ENCODE assay signal across 9 cellular contexts in the genomic region with DNA sequence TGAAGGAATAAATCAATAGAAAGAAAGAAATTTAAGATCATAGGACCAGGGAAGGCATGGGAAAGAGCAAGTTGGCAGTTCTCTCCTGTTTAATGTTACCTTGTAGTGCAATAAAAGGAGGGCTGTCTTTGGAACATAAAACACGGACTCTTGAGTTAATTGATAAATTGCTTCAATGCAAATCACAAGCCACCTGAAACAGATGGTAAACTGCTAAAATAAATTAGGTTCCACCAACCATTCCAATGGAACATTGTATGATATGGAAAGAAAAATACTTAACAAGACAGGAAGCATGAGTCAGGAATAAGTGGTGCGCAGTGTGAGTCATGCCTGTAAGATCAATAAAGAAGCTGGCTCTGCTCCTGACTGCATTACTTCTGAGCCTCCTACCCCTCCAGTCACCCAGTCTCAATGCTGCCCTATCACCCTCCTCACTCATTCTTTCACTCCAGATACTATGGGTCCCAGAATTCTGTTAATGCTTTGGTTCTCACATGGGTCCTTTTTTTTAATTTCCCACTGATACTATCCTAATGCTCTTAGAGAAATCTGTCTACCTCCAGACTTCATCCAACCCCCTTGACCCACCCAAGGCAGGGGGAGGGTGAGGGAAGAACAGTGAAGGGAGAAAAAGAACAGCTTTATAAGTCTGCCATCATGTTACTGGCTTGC.
A peak's percentile ranks its signal among the peaks of the same experiment; 100 is the strongest.
DNase-seq lines count a peak whose midpoint lies in the region; ATAC-seq and TF ChIP-seq lines count a peak whose summit lies in the region.
"Had no signal": no experiment of that assay in that cellular context is flagged by ENCODE, and none has a peak within 500 bp of the region (broad histone marks: within the 10 kb centered on the region; RNA-seq: fewer than 3 reads in every experiment).

No MANE protein-coding gene starts in this region.

- TF ChIP-seq CTCF in PC-3 (conservative IDR thresholded peaks at IDR 0.05; ENCODE audit: low read depth, low read length) (no peak), fibroblast of pulmonary artery (IDR thresholded peaks at IDR 0.05; ENCODE audit: low read length, missing control alignments) (no peak), transverse colon (IDR thresholded peaks at IDR 0.05) (no peak)

- peaks cover 6% of the 10 kb centered on the region for H3F3A ChIP-seq in PC-3 (ENCODE audit: low read length, unreplicated experiment)

- H4K20me1 ChIP-seq in PC-3 (ENCODE audit: low read length), result no peaks in the 10 kb centered on the region

- H3K27me3 ChIP-seq in PC-3 (ENCODE audit: low read length) (no peaks in the 10 kb centered on the region), transverse colon (no peaks in the 10 kb centered on the region)

- ATAC-seq in activated naive CD8-positive, alpha-beta T cell treated with anti-CD3 and anti-CD28 coated beads, Interleukin-2, amount 50 U/mL, for 24 hours, result peak; percentile 89
- ATAC-seq in PC-3 (peak; percentile 96), HG03108 (IDR thresholded peaks at IDR 0.05; ENCODE audit: unreplicated experiment) (no peak)

- H3K27me3 Mint-ChIP-seq in activated naive CD8-positive, alpha-beta T cell treated with anti-CD3 and anti-CD28 coated beads, Interleukin-2, amount 50 U/mL, for 24 hours, result no peaks in the 10 kb centered on the region
- no peaks in the 10 kb centered on the region for H3K27me3 Mint-ChIP-seq in activated naive CD8-positive, alpha-beta T cell treated with anti-CD3 and anti-CD28 coated beads for 36 hours

- H3K4me1 Mint-ChIP-seq in activated naive CD8-positive, alpha-beta T cell treated with anti-CD3 and anti-CD28 coated beads, Interleukin-2, amount 50 U/mL, for 24 hours, result peaks cover 9% of the 10 kb centered on the region
- H3K4me1 Mint-ChIP-seq in activated naive CD8-positive, alpha-beta T cell treated with anti-CD3 and anti-CD28 coated beads for 36 hours, result no peaks in the 10 kb centered on the region

- intact Hi-C loops in PC-3 (cut with micrococcal nuclease) (loop anchor here (1.0 to 10.0 kb wide), 2 partner anchors 117 to 153 kb away; partner anchors contain the start of gene NAPEPLD), transverse colon (cut with DNase I; ENCODE audit: low total_unique reads) (no loop called here)

- H3K36me3 ChIP-seq in PC-3 (ENCODE audit: low read depth, low read length), result no peaks in the 10 kb centered on the region
- H3K36me3 ChIP-seq in transverse colon, result no peaks in the 10 kb centered on the region

- CTCF ChIA-PET in PC-3 (lab: Charles Lee), result no interaction called here

- H3K9me3 Mint-ChIP-seq in activated naive CD8-positive, alpha-beta T cell treated with anti-CD3 and anti-CD28 coated beads, Interleukin-2, amount 50 U/mL, for 24 hours, result no peaks in the 10 kb centered on the region
- no peaks in the 10 kb centered on the region for H3K9me3 Mint-ChIP-seq in activated naive CD8-positive, alpha-beta T cell treated with anti-CD3 and anti-CD28 coated beads for 36 hours
- H3K9me3 Mint-ChIP-seq: nephron had no signal

- BruUV-seq in PC-3 (replicated peaks; lab: Mats Ljungman, UMichigan), result no TSS peak

- no peak overlapping the region for H3K27ac Mint-ChIP-seq in activated naive CD8-positive, alpha-beta T cell treated with anti-CD3 and anti-CD28 coated beads, Interleukin-2, amount 50 U/mL, for 24 hours
- no peak overlapping the region for H3K27ac Mint-ChIP-seq in activated naive CD8-positive, alpha-beta T cell treated with anti-CD3 and anti-CD28 coated beads for 36 hours

- H3K27ac ChIP-seq in PC-3 (ENCODE audit: low read length) (peak overlapping the region; percentile 86), transverse colon (peak overlapping the region; percentile 48 to 78 (median 74))

- peak overlapping the region; percentile 58 for H3K4me2 ChIP-seq in PC-3 (ENCODE audit: low read length)

- peaks cover 40% of the 10 kb centered on the region for H3K4me1 ChIP-seq in PC-3 (ENCODE audit: insufficient read depth, low read length)
- H3K4me1 ChIP-seq in transverse colon, result peaks cover 14 to 38% (median 19%) of the 10 kb centered on the region in 4 donors

- no peaks in the 10 kb centered on the region for H3K9me3 ChIP-seq in PC-3 (ENCODE audit: low read length)
- no peaks in the 10 kb centered on the region for H3K9me3 ChIP-seq in transverse colon

- H3K9ac ChIP-seq in PC-3 (ENCODE audit: low read length), result peak overlapping the region; percentile 8; the same call in 1 of the 2 replicates

- H3K4me3 ChIP-seq in PC-3 (ENCODE audit: low read length) (no peak overlapping the region; the same call in 1 of the 2 replicates), fibroblast of pulmonary artery (replicated peaks; ENCODE audit: low read depth, low read length) (no peak overlapping the region), transverse colon (no peak overlapping the region)

- H3K4me3 Mint-ChIP-seq in activated naive CD8-positive, alpha-beta T cell treated with anti-CD3 and anti-CD28 coated beads, Interleukin-2, amount 50 U/mL, for 24 hours, result no peak overlapping the region
- H3K4me3 Mint-ChIP-seq in activated naive CD8-positive, alpha-beta T cell treated with anti-CD3 and anti-CD28 coated beads for 36 hours, result no peak overlapping the region
- H3K4me3 Mint-ChIP-seq: nephron had no signal

- no peaks in the 10 kb centered on the region for H3K36me3 Mint-ChIP-seq in activated naive CD8-positive, alpha-beta T cell treated with anti-CD3 and anti-CD28 coated beads, Interleukin-2, amount 50 U/mL, for 24 hours (ENCODE audit: low read depth)
- H3K36me3 Mint-ChIP-seq in activated naive CD8-positive, alpha-beta T cell treated with anti-CD3 and anti-CD28 coated beads for 36 hours, result no peaks in the 10 kb centered on the region

- TF ChIP-seq EP300 in transverse colon (IDR thresholded peaks at IDR 0.05; ENCODE audit: low read depth), result no peak

- no peak overlapping the region for H2AFZ ChIP-seq in PC-3 (ENCODE audit: low read length)

- POLR2A ChIA-PET in PC-3 (lab: Charles Lee; ENCODE audit: unreplicated experiment), result no interaction called here

- in situ Hi-C loops in transverse colon (cut with MboI; ENCODE audit: low pct_ligation_motif_present in 1 of 4, low pct_unique_long_range_greater_than_20kb in 1 of 4, low sequenced_read_pairs in 3 of 4), result no loop called here

- no peaks in the 10 kb centered on the region for H3K9me2 ChIP-seq in PC-3 (replicated peaks; ENCODE audit: low read length)

- TF ChIP-seq POLR2A in transverse colon (IDR thresholded peaks at IDR 0.05), result no peak

- H3K79me2 ChIP-seq in PC-3 (ENCODE audit: low read length), result no peaks in the 10 kb centered on the region

- no peak for DNase-seq in activated naive CD8-positive, alpha-beta T cell treated with anti-CD3 and anti-CD28 coated beads, Interleukin-2, amount 50 U/mL, for 24 hours
- no peak for DNase-seq in activated naive CD8-positive, alpha-beta T cell treated with anti-CD3 and anti-CD28 coated beads for 36 hours
- peak; percentile 93 for DNase-seq in PC-3
- DNase-seq in fibroblast of pulmonary artery (ENCODE audit: low read depth), result peak; percentile 94
- peak; percentile 47 for DNase-seq in transverse colon
- DNase-seq in activated CD8-positive, alpha-beta memory T cell treated with anti-CD3 and anti-CD28 coated beads, Interleukin-2, amount 50 U/mL, for 48 hours, result no peak
- DNase-seq in D341Med (ENCODE audit: low spot score), result no peak

- WGBS in transverse colon (ENCODE audit: low coverage in 1 of 2), 2 donors, result 38 to 41% methylated on average over 2 of the region's 2 CpGs

Comparison
In these comparisons a context has a peak if more than half of its experiments do, and no peak if none do; other contexts are left out.
1. DNase-seq: peak in PC-3 (single experiment), fibroblast of pulmonary artery (single experiment) and transverse colon (single experiment); none in activated naive CD8-positive, alpha-beta T cell treated with anti-CD3 and anti-CD28 coated beads, Interleukin-2, amount 50 U/mL, for 24 hours (single experiment), activated naive CD8-positive, alpha-beta T cell treated with anti-CD3 and anti-CD28 coated beads for 36 hours (single experiment), activated CD8-positive, alpha-beta memory T cell treated with anti-CD3 and anti-CD28 coated beads, Interleukin-2, amount 50 U/mL, for 48 hours (single experiment) and D341Med (single experiment).